Comparison of ENCODE assay signal across 8 cellular contexts in genomic region chrX:66731398-66731797, GRCh38.
DNase-seq lines count a peak whose midpoint lies in the region; ATAC-seq and TF ChIP-seq lines count a peak whose summit lies in the region.

No MANE protein-coding gene starts in this region.

- no peaks in the 10 kb centered on the region for H3K79me2 ChIP-seq in neural cell (replicated peaks; ENCODE audit: insufficient read depth, low read length)

- DNase-seq in NAMALWA (ENCODE audit: low spot score) = peak; percentile 47
- peak; percentile 3 for DNase-seq in central memory CD4-positive, alpha-beta T cell
- no peak for DNase-seq in MG63
- no peak for DNase-seq in right atrium auricular region (ENCODE audit: low spot score)

- ATAC-seq in GM18907 (IDR thresholded peaks at IDR 0.05; ENCODE audit: unreplicated experiment) = peak; percentile 52
- no peak for ATAC-seq in GM18519 (IDR thresholded peaks at IDR 0.05; ENCODE audit: low FRiP score, unreplicated experiment)

- no peaks in the 10 kb centered on the region for H3K4me1 ChIP-seq in right atrium auricular region

- H3K27ac ChIP-seq in C4-2B = no peak overlapping the region
- no peak overlapping the region for H3K27ac ChIP-seq in neural cell (ENCODE audit: low read length)
- no peak overlapping the region for H3K27ac ChIP-seq in right atrium auricular region

- H2AFZ ChIP-seq in neural cell (ENCODE audit: low read depth, low read length) = no peak overlapping the region

- H3K9me3 ChIP-seq in neural cell (ENCODE audit: low read length) (no peaks in the 10 kb centered on the region), MG63 (no peaks in the 10 kb centered on the region), right atrium auricular region (no peaks in the 10 kb centered on the region)

- no peak overlapping the region for H3K4me3 ChIP-seq in neural cell (ENCODE audit: low read length)
- H3K4me3 ChIP-seq in MG63 = no peak overlapping the region
- H3K4me3 ChIP-seq in right atrium auricular region = no peak overlapping the region

- no peaks in the 10 kb centered on the region for H3K36me3 ChIP-seq in neural cell (ENCODE audit: insufficient read depth, low read length)
- H3K36me3 ChIP-seq in MG63 = no peaks in the 10 kb centered on the region
- no peaks in the 10 kb centered on the region for H3K36me3 ChIP-seq in right atrium auricular region

- H3K9ac ChIP-seq in neural cell (ENCODE audit: low read length) = no peak overlapping the region

- peak; percentile 48 for TF ChIP-seq CTCF in C4-2B (conservative IDR thresholded peaks at IDR 0.05)
- peak; percentile 54 for TF ChIP-seq CTCF in neural cell (IDR thresholded peaks at IDR 0.05; ENCODE audit: poor library complexity, severe bottlenecking)
- peak in 1 of 2 donors; percentile 46 for TF ChIP-seq CTCF in right atrium auricular region (IDR thresholded peaks at IDR 0.05)

- H3K4me2 ChIP-seq in neural cell (ENCODE audit: low read length) = no peak overlapping the region

- H3F3A ChIP-seq in neural cell (ENCODE audit: insufficient read depth, low read length, poor library complexity, severe bottlenecking) = no peaks in the 10 kb centered on the region

- H3K27me3 ChIP-seq in neural cell (ENCODE audit: insufficient read depth, low read depth, low read length) = no peaks in the 10 kb centered on the region
- no peaks in the 10 kb centered on the region for H3K27me3 ChIP-seq in MG63
- H3K27me3 ChIP-seq in right atrium auricular region = no peaks in the 10 kb centered on the region

- no peak for TF ChIP-seq EP300 in neural cell (conservative IDR thresholded peaks at IDR 0.05; ENCODE audit: poor library complexity, severe bottlenecking)

- H3K9me2 ChIP-seq in neural cell (ENCODE audit: insufficient read depth, low read length) = no peaks in the 10 kb centered on the region

- H4K20me1 ChIP-seq in neural cell (ENCODE audit: insufficient read depth) = no peaks in the 10 kb centered on the region

- peak; percentile 57 for TF ChIP-seq RAD21 in neural cell (conservative IDR thresholded peaks at IDR 0.05)

TF ChIP-seq in neural cell, 6 proteins besides CTCF, POLR2A, EP300 and RAD21:
- no peak for TF ChIP-seq TAF1 (IDR thresholded peaks at IDR 0.05; ENCODE audit: low read depth)
- TF ChIP-seq SMC3 (conservative IDR thresholded peaks at IDR 0.05; ENCODE audit: poor library complexity) = peak; percentile 49
TF ChIP-seq in neural cell: peak in this region for 1.

Comparison
In these comparisons a context has a peak if more than half of its experiments do, and no peak if none do; other contexts are left out.
1. DNase-seq: peak in NAMALWA (single experiment) and central memory CD4-positive, alpha-beta T cell (single experiment); none in MG63 (single experiment) and right atrium auricular region (single experiment).